In genomic region chr10:17012731-17013130, GRCh38 we compare ENCODE assay signal across 7 cellular contexts.
DNase-seq lines count a peak whose midpoint lies in the region; ATAC-seq and TF ChIP-seq lines count a peak whose summit lies in the region.
"Not testable (repeated sequence)": the region's sequence is repeated elsewhere in the genome, so short reads cannot be mapped to it uniquely, and the experiment has no call there.

No MANE protein-coding gene starts in this region.

- intact Hi-C loops in Panc1 (cut with micrococcal nuclease; ENCODE audit: unreplicated experiment); left ventricle myocardium inferior (cut with micrococcal nuclease); thyroid gland (cut with DNase I): not testable (repeated sequence)

- H3K27me3 Mint-ChIP-seq in activated naive CD8-positive, alpha-beta T cell; naive thymus-derived CD8-positive, alpha-beta T cell: not testable (repeated sequence)
- peaks cover 22% of the 10 kb centered on the region for H3K27me3 Mint-ChIP-seq in endothelial cell (ENCODE audit: unreplicated experiment)

- POLR2A ChIA-PET in Panc1 (lab: Charles Lee); naive thymus-derived CD8-positive, alpha-beta T cell (lab: Charles Lee): not testable (repeated sequence)

- not testable (repeated sequence) for BruUV-seq in Panc1 (replicated peaks; lab: Mats Ljungman, UMichigan)

- TF ChIP-seq POLR2A in thyroid gland (IDR thresholded peaks at IDR 0.05) = not testable (repeated sequence)

- not testable (repeated sequence) for H3K4me3 Mint-ChIP-seq in activated naive CD8-positive, alpha-beta T cell; endothelial cell (ENCODE audit: unreplicated experiment)
- H3K4me3 Mint-ChIP-seq in naive thymus-derived CD8-positive, alpha-beta T cell = peak overlapping the region in 1 of 10 donors; percentile 24

- H3K4me3 ChIP-seq in Panc1 (ENCODE audit: low read depth in 2 of 2, low read length in 2 of 2); left ventricle myocardium inferior; thyroid gland (replicated peaks in 1 of 3): not testable (repeated sequence)

- in situ Hi-C loops in Panc1 (cut with HindIII; ENCODE audit: low pct_unique_long_range_greater_than_20kb, low sequenced_read_pairs) = not testable (repeated sequence)

- H3K27ac ChIP-seq in Panc1 (ENCODE audit: low read length) = peak overlapping the region; percentile 68; the same call in 1 of the 2 replicates
- peak overlapping the region; percentile 43 for H3K27ac ChIP-seq in left ventricle myocardium inferior (replicated peaks)
- peak overlapping the region; percentile 42 to 96 (median 92) for H3K27ac ChIP-seq in thyroid gland

- not testable (repeated sequence) for TF ChIP-seq CTCF in Panc1 (IDR thresholded peaks at IDR 0.05); endothelial cell (IDR thresholded peaks at IDR 0.05; ENCODE audit: unreplicated experiment); left ventricle myocardium inferior (IDR thresholded peaks at IDR 0.05; ENCODE audit: borderline replicate concordance); thyroid gland (IDR thresholded peaks at IDR 0.05)

- H3K27me3 ChIP-seq in Panc1 (ENCODE audit: control insufficient read depth, insufficient read depth, low read length); left ventricle myocardium inferior (ENCODE audit: low read depth); thyroid gland: not testable (repeated sequence)

- H3K36me3 Mint-ChIP-seq in activated naive CD8-positive, alpha-beta T cell; naive thymus-derived CD8-positive, alpha-beta T cell: not testable (repeated sequence)
- H3K36me3 Mint-ChIP-seq in endothelial cell (ENCODE audit: low read depth, unreplicated experiment) = peaks cover 40% of the 10 kb centered on the region

- peaks cover 21% of the 10 kb centered on the region for H3K4me1 Mint-ChIP-seq in activated naive CD8-positive, alpha-beta T cell (ENCODE audit: low read depth)
- H3K4me1 Mint-ChIP-seq in endothelial cell (ENCODE audit: unreplicated experiment) = peaks cover 45% of the 10 kb centered on the region
- peaks cover 17 to 37% (median 25%) of the 10 kb centered on the region in 4 donors for H3K4me1 Mint-ChIP-seq in naive thymus-derived CD8-positive, alpha-beta T cell

- not testable (repeated sequence) for ATAC-seq in Panc1; naive thymus-derived CD8-positive, alpha-beta T cell

- H3K27ac Mint-ChIP-seq in activated naive CD8-positive, alpha-beta T cell = peak overlapping the region; percentile 7
- peak overlapping the region; percentile 99 for H3K27ac Mint-ChIP-seq in endothelial cell (ENCODE audit: unreplicated experiment)
- peak overlapping the region in 6 of 10 donors; percentile 27 to 79 (median 74) for H3K27ac Mint-ChIP-seq in naive thymus-derived CD8-positive, alpha-beta T cell

- H3K9me3 Mint-ChIP-seq in activated naive CD8-positive, alpha-beta T cell (ENCODE audit: low read depth); endothelial cell (ENCODE audit: unreplicated experiment); naive thymus-derived CD8-positive, alpha-beta T cell: not testable (repeated sequence)

- not testable (repeated sequence) for H3K36me3 ChIP-seq in Panc1 (ENCODE audit: control insufficient read depth, insufficient read depth, low read length); left ventricle myocardium inferior; thyroid gland

- DNase-seq in Panc1 (ENCODE audit: low read depth, low spot score); endothelial cell (ENCODE audit: low spot score); left ventricle myocardium inferior; naive thymus-derived CD8-positive, alpha-beta T cell; thyroid gland: not testable (repeated sequence)
- peak; percentile 62 for DNase-seq in dermis blood vessel endothelial cell

- H3K4me1 ChIP-seq in Panc1 (ENCODE audit: control insufficient read depth, insufficient read depth, low read length) = not testable (repeated sequence)
- H3K4me1 ChIP-seq in left ventricle myocardium inferior (peaks cover 48% of the 10 kb centered on the region), thyroid gland (peaks cover 41 to 62% of the 10 kb centered on the region in 2 donors)

- CTCF ChIA-PET in Panc1 (lab: Charles Lee) = not testable (repeated sequence)

- H3K9me3 ChIP-seq in Panc1 (ENCODE audit: control insufficient read depth, insufficient read depth, low read depth, low read length); left ventricle myocardium inferior (replicated peaks); thyroid gland: not testable (repeated sequence)

Comparison
In these comparisons a context has a peak if more than half of its experiments do, and no peak if none do; other contexts are left out.
1. H3K27ac Mint-ChIP-seq: peak in every context shown above with its lines; median percentile 99 in endothelial cell; 74 in naive thymus-derived CD8-positive, alpha-beta T cell; 7 in activated naive CD8-positive, alpha-beta T cell.